In genomic region chr3:150917941-150918340, GRCh38 we compare ENCODE assay signal across 24 cellular contexts. TPM values are rescaled to one million over a fixed set of nuclear protein-coding genes. Genes with fewer than 3 reads are reported as not detected.
A peak's percentile ranks its signal among the peaks of the same experiment; 100 is the strongest.
DNase-seq lines count a peak whose midpoint lies in the region; ATAC-seq and TF ChIP-seq lines count a peak whose summit lies in the region.
"Had no signal": no experiment of that assay in that cellular context is flagged by ENCODE, and none has a peak within 500 bp of the region (broad histone marks: within the 10 kb centered on the region; RNA-seq: fewer than 3 reads in every experiment).

No MANE protein-coding gene starts in this region.

- no peaks in the 10 kb centered on the region for H3K9me2 ChIP-seq in Karpas-422 (replicated peaks; ENCODE audit: insufficient read depth, low read length)

- CTCF ChIA-PET in A673 (lab: Charles Lee): no interaction called here
- CTCF ChIA-PET in CD4-positive, alpha-beta T cell (lab: Charles Lee): no interaction called here

- DNase-seq in A673 (ENCODE audit: low spot score) (peak; percentile 3), Karpas-422 (no peak), NCI-H526 (lab: John Stamatoyannopoulos, UW) (peak; percentile 63 to 73), left kidney (ENCODE audit: low read depth, low spot score) (peak; percentile 86), NOMO-1 (lab: John Stamatoyannopoulos, UW; ENCODE audit: unreplicated experiment in 2 of 2) (no peak), germinal center (ENCODE audit: low spot score) (no peak)
- DNase-seq in CD4-positive, alpha-beta T cell: no peak
- DNase-seq: CD8-positive, alpha-beta T cell; DND-41; HCEC 1CT; MM.1S; NCI-H1092; NCI-H1436 treated with DMSO at 0.1 percent for 48 hours; NCI-H2171 treated with DMSO at 0.1 percent for 48 hours; Right ventricle myocardium superior; SW 1271; T-helper 2 cell had no signal

- H3K27ac ChIP-seq in A673 (ENCODE audit: low read depth, low read length, poor library complexity, severe bottlenecking) (no peak overlapping the region), Karpas-422 (ENCODE audit: low read length) (no peak overlapping the region)
- H3K27ac ChIP-seq in CD4-positive, alpha-beta T cell (ENCODE audit: low read depth, low read length): no peak overlapping the region
- H3K27ac ChIP-seq: A549, BLaER1 had no signal

- no peak for ATAC-seq in HG03521 (IDR thresholded peaks at IDR 0.05; ENCODE audit: unreplicated experiment)
- ATAC-seq in CD4-positive, alpha-beta T cell (ENCODE audit: poor library complexity): no peak
- ATAC-seq: A549; CD8-positive, alpha-beta T cell had no signal

- H3K79me2 ChIP-seq in Karpas-422 (ENCODE audit: low read length): no peaks in the 10 kb centered on the region

- no peak overlapping the region for H3K27ac Mint-ChIP-seq in CD4-positive, alpha-beta T cell
- H3K27ac Mint-ChIP-seq: CD8-positive, alpha-beta T cell; IgD-negative memory B cell had no signal

- H2AFZ ChIP-seq in Karpas-422 (ENCODE audit: low read length): no peak overlapping the region

- no peaks in the 10 kb centered on the region for H3K4me1 ChIP-seq in A673 (ENCODE audit: insufficient read depth, low read length, poor library complexity, severe bottlenecking)
- H3K4me1 ChIP-seq in Karpas-422 (ENCODE audit: low read length): peaks cover 9% of the 10 kb centered on the region
- H3K4me1 ChIP-seq: A549 had no signal

- H3K36me3 Mint-ChIP-seq in CD4-positive, alpha-beta T cell (ENCODE audit: low read depth): no peaks in the 10 kb centered on the region
- H3K36me3 Mint-ChIP-seq: CD8-positive, alpha-beta T cell had no signal

- no peaks in the 10 kb centered on the region for H3K36me3 ChIP-seq in A673 (ENCODE audit: insufficient read depth, low read length, poor library complexity, severe bottlenecking)
- H3K36me3 ChIP-seq in Karpas-422 (ENCODE audit: insufficient read depth, low read length): no peaks in the 10 kb centered on the region
- H3K36me3 ChIP-seq: BLaER1 had no signal

- H3K4me1 Mint-ChIP-seq in CD4-positive, alpha-beta T cell (ENCODE audit: low read depth): no peaks in the 10 kb centered on the region
- H3K4me1 Mint-ChIP-seq: IgD-negative memory B cell had no signal

- H3K9ac ChIP-seq in Karpas-422 (ENCODE audit: low read length): no peak overlapping the region; the same call in 1 of the 2 replicates
- H3K9ac ChIP-seq: BLaER1 had no signal

- H3K27me3 Mint-ChIP-seq in CD4-positive, alpha-beta T cell: peaks cover 7% of the 10 kb centered on the region

- peak overlapping the region; percentile 33 for H3K4me2 ChIP-seq in Karpas-422 (ENCODE audit: low read depth, low read length, poor library complexity, severe bottlenecking)
- H3K4me2 ChIP-seq: A549, BLaER1 had no signal

- H3K4me3 Mint-ChIP-seq in CD4-positive, alpha-beta T cell: no peak overlapping the region
- H3K4me3 Mint-ChIP-seq: CD8-positive, alpha-beta T cell; IgD-negative memory B cell had no signal

- intact Hi-C loops in A673 (cut with micrococcal nuclease; ENCODE audit: unreplicated experiment): no loop called here
- intact Hi-C loops in CD4-positive, alpha-beta T cell (cut with DNase I, micrococcal nuclease): no loop called here

- no peaks in the 10 kb centered on the region for H4K20me1 ChIP-seq in Karpas-422 (ENCODE audit: insufficient read depth, low read depth, low read length)
- H4K20me1 ChIP-seq: BLaER1 had no signal

- BruUV-seq in A673 (replicated peaks; lab: Mats Ljungman, UMichigan): no TSS peak

- no peak for TF ChIP-seq CTCF in A673 (conservative IDR thresholded peaks at IDR 0.05; ENCODE audit: low read depth, low read length)
- no peak for TF ChIP-seq CTCF in CD4-positive, alpha-beta T cell (IDR thresholded peaks at IDR 0.05)

- POLR2A ChIA-PET in A673 (lab: Charles Lee; ENCODE audit: low non-redundant PET): no interaction called here
- POLR2A ChIA-PET in CD4-positive, alpha-beta T cell (lab: Charles Lee): no interaction called here

- no peaks in the 10 kb centered on the region for H3K9me3 Mint-ChIP-seq in CD4-positive, alpha-beta T cell
- H3K9me3 Mint-ChIP-seq: CD8-positive, alpha-beta T cell had no signal

- H3K4me3 ChIP-seq in A673 (ENCODE audit: low read depth, low read length, poor library complexity, severe bottlenecking): no peak overlapping the region
- no peak overlapping the region for H3K4me3 ChIP-seq in Karpas-422 (ENCODE audit: low read length)
- H3K4me3 ChIP-seq: A549, BLaER1 had no signal

- H3K27me3 ChIP-seq in A673 (replicated peaks; ENCODE audit: insufficient read depth, low read depth, low read length, poor library complexity) (no peaks in the 10 kb centered on the region), Karpas-422 (ENCODE audit: low read length) (no peaks in the 10 kb centered on the region; the same call in 1 of the 2 replicates)
- peaks cover 4% of the 10 kb centered on the region for H3K27me3 ChIP-seq in CD4-positive, alpha-beta T cell (ENCODE audit: control insufficient read depth, insufficient read depth, low read length)
- H3K27me3 ChIP-seq: BLaER1 had no signal

- H3K9me3 ChIP-seq in A673 (ENCODE audit: low read depth, low read length, poor library complexity, severe bottlenecking) (no peaks in the 10 kb centered on the region), Karpas-422 (ENCODE audit: low read length) (no peaks in the 10 kb centered on the region)
- H3K9me3 ChIP-seq in CD4-positive, alpha-beta T cell (ENCODE audit: control insufficient read depth, low read length): no peaks in the 10 kb centered on the region
- H3K9me3 ChIP-seq: A549, BLaER1 had no signal

RNA-seq across cellular contexts. Expression of gene MINDY4B, which starts 12.7 kb away (rescaled TPM):
- not detected in 2 replicates for total RNA-seq in A673 (2021)
- total RNA-seq in Karpas-422 (2014; rRNA removed; shearing (Covaris generic); ENCODE audit: low replicate concordance): not detected in 2 replicates
- not detected for total RNA-seq in CD4-positive, alpha-beta T cell
- total RNA-seq: CD8-positive, alpha-beta T cell; G401; LHCN-M2; NCI-H460; Right ventricle myocardium superior had no signal

RNA-seq across cellular contexts. Expression of gene CLRN1, which starts 54.6 kb away (rescaled TPM):
- total RNA-seq in A673 (2021): not detected in 2 replicates
- not detected in 2 replicates for total RNA-seq in Karpas-422 (2014; rRNA removed; shearing (Covaris generic); ENCODE audit: low replicate concordance)
- total RNA-seq in CD4-positive, alpha-beta T cell: not detected
- total RNA-seq: CD8-positive, alpha-beta T cell; G401; LHCN-M2; NCI-H460; Right ventricle myocardium superior had no signal

Comparison
In these comparisons a context has a peak if more than half of its experiments do, and no peak if none do; other contexts are left out.
1. DNase-seq: peak in A673 (single experiment), NCI-H526 (2 of 2) and left kidney (single experiment); none in Karpas-422 (single experiment), CD4-positive, alpha-beta T cell (0 of 10), NOMO-1 (0 of 2) and germinal center (single experiment).